18 cellular contexts compared by ENCODE assay signal in genomic region chr22:20056696-20057386, GRCh38.
"Had no signal": no experiment of that assay in that cellular context is flagged by ENCODE, and none has a peak within 500 bp of the region (broad histone marks: within the 10 kb centered on the region; RNA-seq: fewer than 3 reads in every experiment).

No MANE protein-coding gene starts in this region.

- H3K4me1 ChIP-seq: gastrocnemius medialis, testis, tibial nerve, upper lobe of right lung had no signal

- FAIRE-seq: small intestine had no signal

- H3K36me3 ChIP-seq: ovary had no signal

- ATAC-seq: effector memory CD8-positive, alpha-beta T cell; gastrocnemius medialis; naive thymus-derived CD4-positive, alpha-beta T cell; right cardiac atrium; upper lobe of right lung had no signal

- H3K9me3 ChIP-seq: esophagus muscularis mucosa, gastrocnemius medialis, ovary, testis, tibial nerve, upper lobe of right lung had no signal

- H3K9me3 Mint-ChIP-seq: dendritic cell treated with granulocyte-macrophage colony-stimulating factor and Interleukin-4, amounts not matched to agents 40 ng/mL and 50 ng/mL, for 4 days; effector memory CD8-positive, alpha-beta T cell; nephron progenitor cell had no signal

- H3K4me3 Mint-ChIP-seq: dendritic cell treated with granulocyte-macrophage colony-stimulating factor and Interleukin-4, amounts not matched to agents 40 ng/mL and 50 ng/mL, for 4 days; effector memory CD8-positive, alpha-beta T cell; naive thymus-derived CD4-positive, alpha-beta T cell; nephron progenitor cell had no signal

- H3K27me3 ChIP-seq: esophagus muscularis mucosa, gastrocnemius medialis, ovary, testis, tibial nerve, upper lobe of right lung had no signal

- H3K27ac ChIP-seq: epithelial cell of prostate, esophagus muscularis mucosa, gastrocnemius medialis, ovary, testis, tibial nerve, upper lobe of right lung had no signal

- DNase-seq: effector memory CD8-positive, alpha-beta T cell; gastrocnemius medialis; glutamatergic neuron; kidney glomerular epithelial cell; mesendoderm; naive thymus-derived CD4-positive, alpha-beta T cell; nephron progenitor cell; ovary; right cardiac atrium; small intestine; stimulated activated CD4-positive, alpha-beta T cell treated with anti-CD3 and anti-CD28 coated beads, Interleukin-12 subunit alpha, Interleukin-12 subunit beta, amount 100 ng/mL, for 4 hours; stimulated activated naive CD4-positive, alpha-beta T cell treated with Interleukin-2 at 50 U/mL for 16 hours; testis; upper lobe of right lung had no signal

- H3K27me3 Mint-ChIP-seq: dendritic cell treated with granulocyte-macrophage colony-stimulating factor and Interleukin-4, amounts not matched to agents 40 ng/mL and 50 ng/mL, for 4 days; effector memory CD8-positive, alpha-beta T cell; naive thymus-derived CD4-positive, alpha-beta T cell had no signal

- H3K27ac Mint-ChIP-seq: dendritic cell treated with granulocyte-macrophage colony-stimulating factor and Interleukin-4, amounts not matched to agents 40 ng/mL and 50 ng/mL, for 4 days; naive thymus-derived CD4-positive, alpha-beta T cell; nephron progenitor cell had no signal

- H3K4me3 ChIP-seq: esophagus muscularis mucosa, gastrocnemius medialis, ovary, testis, tibial nerve, upper lobe of right lung had no signal
